ENCODE assay signal across 1 cellular context in the genomic region with DNA sequence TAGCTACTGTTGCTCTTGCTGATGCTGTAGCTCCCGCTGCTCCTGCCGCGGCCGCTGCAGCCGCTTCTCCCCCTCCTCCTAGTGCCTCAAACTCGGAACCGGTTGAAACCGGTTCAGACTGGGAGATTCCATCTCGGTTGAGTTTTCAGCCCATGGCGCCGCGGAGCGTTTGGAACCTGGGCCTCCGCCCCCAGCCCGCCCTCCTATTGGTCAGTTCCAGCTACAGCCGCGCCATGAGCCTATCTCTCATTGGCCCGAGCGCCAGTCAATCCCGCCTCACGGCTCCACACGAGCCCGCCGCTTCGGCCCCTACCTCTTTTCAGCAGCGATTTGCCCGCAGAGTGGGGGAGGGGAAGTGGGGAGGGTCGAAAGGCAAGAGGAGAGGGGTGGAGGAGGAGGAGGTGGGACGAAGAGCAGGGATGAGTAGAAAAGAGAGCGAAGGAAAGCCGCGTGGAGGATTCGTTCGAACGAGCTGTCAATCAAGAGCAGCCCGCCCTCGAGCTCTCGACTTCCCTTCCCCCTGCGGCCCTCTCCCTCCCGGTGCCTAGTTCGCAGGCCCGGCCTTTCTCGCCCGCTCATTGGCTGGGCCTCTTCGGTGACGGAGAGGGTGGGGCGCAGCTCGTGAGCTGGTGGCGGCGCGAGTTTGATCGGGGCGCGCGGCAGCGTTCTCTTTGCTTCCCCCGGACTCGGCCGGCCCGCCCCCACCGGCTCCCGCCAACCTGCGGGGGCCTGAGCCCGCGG.
TF ChIP-seq lines count a peak whose summit lies in the region.

A gene with protein sequence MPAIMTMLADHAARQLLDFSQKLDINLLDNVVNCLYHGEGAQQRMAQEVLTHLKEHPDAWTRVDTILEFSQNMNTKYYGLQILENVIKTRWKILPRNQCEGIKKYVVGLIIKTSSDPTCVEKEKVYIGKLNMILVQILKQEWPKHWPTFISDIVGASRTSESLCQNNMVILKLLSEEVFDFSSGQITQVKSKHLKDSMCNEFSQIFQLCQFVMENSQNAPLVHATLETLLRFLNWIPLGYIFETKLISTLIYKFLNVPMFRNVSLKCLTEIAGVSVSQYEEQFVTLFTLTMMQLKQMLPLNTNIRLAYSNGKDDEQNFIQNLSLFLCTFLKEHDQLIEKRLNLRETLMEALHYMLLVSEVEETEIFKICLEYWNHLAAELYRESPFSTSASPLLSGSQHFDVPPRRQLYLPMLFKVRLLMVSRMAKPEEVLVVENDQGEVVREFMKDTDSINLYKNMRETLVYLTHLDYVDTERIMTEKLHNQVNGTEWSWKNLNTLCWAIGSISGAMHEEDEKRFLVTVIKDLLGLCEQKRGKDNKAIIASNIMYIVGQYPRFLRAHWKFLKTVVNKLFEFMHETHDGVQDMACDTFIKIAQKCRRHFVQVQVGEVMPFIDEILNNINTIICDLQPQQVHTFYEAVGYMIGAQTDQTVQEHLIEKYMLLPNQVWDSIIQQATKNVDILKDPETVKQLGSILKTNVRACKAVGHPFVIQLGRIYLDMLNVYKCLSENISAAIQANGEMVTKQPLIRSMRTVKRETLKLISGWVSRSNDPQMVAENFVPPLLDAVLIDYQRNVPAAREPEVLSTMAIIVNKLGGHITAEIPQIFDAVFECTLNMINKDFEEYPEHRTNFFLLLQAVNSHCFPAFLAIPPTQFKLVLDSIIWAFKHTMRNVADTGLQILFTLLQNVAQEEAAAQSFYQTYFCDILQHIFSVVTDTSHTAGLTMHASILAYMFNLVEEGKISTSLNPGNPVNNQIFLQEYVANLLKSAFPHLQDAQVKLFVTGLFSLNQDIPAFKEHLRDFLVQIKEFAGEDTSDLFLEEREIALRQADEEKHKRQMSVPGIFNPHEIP (N-terminal part only) (minus strand): TSS at position 178 of the 741 bp plus-strand sequence. CDS start 4,459 bp downstream, outside the sequence.

TF ChIP-seq in HepG2, 621 proteins besides CTCF, POLR2A, EP300 and RAD21 (continued from another document and continues in another):
- TF ChIP-seq, protein P1, sequence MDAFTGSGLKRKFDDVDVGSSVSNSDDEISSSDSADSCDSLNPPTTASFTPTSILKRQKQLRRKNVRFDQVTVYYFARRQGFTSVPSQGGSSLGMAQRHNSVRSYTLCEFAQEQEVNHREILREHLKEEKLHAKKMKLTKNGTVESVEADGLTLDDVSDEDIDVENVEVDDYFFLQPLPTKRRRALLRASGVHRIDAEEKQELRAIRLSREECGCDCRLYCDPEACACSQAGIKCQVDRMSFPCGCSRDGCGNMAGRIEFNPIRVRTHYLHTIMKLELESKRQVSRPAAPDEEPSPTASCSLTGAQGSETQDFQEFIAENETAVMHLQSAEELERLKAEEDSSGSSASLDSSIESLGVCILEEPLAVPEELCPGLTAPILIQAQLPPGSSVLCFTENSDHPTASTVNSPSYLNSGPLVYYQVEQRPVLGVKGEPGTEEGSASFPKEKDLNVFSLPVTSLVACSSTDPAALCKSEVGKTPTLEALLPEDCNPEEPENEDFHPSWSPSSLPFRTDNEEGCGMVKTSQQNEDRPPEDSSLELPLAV (CRISPR knock-in tag; conservative IDR thresholded peaks at IDR 0.05; ENCODE audit: low read depth), result no peak
- TF ChIP-seq, protein P2, sequence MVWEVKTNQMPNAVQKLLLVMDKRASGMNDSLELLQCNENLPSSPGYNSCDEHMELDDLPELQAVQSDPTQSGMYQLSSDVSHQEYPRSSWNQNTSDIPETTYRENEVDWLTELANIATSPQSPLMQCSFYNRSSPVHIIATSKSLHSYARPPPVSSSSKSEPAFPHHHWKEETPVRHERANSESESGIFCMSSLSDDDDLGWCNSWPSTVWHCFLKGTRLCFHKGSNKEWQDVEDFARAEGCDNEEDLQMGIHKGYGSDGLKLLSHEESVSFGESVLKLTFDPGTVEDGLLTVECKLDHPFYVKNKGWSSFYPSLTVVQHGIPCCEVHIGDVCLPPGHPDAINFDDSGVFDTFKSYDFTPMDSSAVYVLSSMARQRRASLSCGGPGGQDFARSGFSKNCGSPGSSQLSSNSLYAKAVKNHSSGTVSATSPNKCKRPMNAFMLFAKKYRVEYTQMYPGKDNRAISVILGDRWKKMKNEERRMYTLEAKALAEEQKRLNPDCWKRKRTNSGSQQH (CRISPR knock-in tag; IDR thresholded peaks at IDR 0.05; ENCODE audit: low read depth), result peak; percentile 72; the same call in 1 of the 2 replicates
- TF ChIP-seq, protein P3, sequence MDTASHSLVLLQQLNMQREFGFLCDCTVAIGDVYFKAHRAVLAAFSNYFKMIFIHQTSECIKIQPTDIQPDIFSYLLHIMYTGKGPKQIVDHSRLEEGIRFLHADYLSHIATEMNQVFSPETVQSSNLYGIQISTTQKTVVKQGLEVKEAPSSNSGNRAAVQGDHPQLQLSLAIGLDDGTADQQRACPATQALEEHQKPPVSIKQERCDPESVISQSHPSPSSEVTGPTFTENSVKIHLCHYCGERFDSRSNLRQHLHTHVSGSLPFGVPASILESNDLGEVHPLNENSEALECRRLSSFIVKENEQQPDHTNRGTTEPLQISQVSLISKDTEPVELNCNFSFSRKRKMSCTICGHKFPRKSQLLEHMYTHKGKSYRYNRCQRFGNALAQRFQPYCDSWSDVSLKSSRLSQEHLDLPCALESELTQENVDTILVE (CRISPR knock-in tag; IDR thresholded peaks at IDR 0.05), result peak; percentile 70
- peak; percentile 79 for TF ChIP-seq KAT8 (CRISPR knock-in tag; IDR thresholded peaks at IDR 0.05)
- no peak for TF ChIP-seq MAFG (CRISPR knock-in tag; IDR thresholded peaks at IDR 0.05)
- peak; percentile 51 for TF ChIP-seq IRF2 (CRISPR knock-in tag; IDR thresholded peaks at IDR 0.05)
- TF ChIP-seq, protein P4, sequence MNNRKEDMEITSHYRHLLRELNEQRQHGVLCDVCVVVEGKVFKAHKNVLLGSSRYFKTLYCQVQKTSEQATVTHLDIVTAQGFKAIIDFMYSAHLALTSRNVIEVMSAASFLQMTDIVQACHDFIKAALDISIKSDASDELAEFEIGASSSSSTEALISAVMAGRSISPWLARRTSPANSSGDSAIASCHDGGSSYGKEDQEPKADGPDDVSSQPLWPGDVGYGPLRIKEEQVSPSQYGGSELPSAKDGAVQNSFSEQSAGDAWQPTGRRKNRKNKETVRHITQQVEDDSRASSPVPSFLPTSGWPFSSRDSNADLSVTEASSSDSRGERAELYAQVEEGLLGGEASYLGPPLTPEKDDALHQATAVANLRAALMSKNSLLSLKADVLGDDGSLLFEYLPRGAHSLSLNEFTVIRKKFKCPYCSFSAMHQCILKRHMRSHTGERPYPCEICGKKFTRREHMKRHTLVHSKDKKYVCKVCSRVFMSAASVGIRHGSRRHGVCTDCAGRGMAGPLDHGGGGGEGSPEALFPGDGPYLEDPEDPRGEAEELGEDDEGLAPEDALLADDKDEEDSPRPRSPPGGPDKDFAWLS (CRISPR knock-in tag; IDR thresholded peaks at IDR 0.05; ENCODE audit: borderline replicate concordance), result no peak
- 0 out of 4 replicates have a peak, but pooled peaks of 1 of the 2 experiments have one; percentile 38 for TF ChIP-seq KLF16 (CRISPR knock-in tag; IDR thresholded peaks at IDR 0.05)
- TF ChIP-seq, protein P5, sequence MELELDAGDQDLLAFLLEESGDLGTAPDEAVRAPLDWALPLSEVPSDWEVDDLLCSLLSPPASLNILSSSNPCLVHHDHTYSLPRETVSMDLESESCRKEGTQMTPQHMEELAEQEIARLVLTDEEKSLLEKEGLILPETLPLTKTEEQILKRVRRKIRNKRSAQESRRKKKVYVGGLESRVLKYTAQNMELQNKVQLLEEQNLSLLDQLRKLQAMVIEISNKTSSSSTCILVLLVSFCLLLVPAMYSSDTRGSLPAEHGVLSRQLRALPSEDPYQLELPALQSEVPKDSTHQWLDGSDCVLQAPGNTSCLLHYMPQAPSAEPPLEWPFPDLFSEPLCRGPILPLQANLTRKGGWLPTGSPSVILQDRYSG (CRISPR knock-in tag; IDR thresholded peaks at IDR 0.05), result 0 out of 2 replicates have a peak, but pooled peaks have one; percentile 73
- TF ChIP-seq, protein P6, sequence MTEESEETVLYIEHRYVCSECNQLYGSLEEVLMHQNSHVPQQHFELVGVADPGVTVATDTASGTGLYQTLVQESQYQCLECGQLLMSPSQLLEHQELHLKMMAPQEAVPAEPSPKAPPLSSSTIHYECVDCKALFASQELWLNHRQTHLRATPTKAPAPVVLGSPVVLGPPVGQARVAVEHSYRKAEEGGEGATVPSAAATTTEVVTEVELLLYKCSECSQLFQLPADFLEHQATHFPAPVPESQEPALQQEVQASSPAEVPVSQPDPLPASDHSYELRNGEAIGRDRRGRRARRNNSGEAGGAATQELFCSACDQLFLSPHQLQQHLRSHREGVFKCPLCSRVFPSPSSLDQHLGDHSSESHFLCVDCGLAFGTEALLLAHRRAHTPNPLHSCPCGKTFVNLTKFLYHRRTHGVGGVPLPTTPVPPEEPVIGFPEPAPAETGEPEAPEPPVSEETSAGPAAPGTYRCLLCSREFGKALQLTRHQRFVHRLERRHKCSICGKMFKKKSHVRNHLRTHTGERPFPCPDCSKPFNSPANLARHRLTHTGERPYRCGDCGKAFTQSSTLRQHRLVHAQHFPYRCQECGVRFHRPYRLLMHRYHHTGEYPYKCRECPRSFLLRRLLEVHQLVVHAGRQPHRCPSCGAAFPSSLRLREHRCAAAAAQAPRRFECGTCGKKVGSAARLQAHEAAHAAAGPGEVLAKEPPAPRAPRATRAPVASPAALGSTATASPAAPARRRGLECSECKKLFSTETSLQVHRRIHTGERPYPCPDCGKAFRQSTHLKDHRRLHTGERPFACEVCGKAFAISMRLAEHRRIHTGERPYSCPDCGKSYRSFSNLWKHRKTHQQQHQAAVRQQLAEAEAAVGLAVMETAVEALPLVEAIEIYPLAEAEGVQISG (CRISPR knock-in tag; IDR thresholded peaks at IDR 0.05), result peak; percentile 65
- TF ChIP-seq ARNT (IDR thresholded peaks at IDR 0.05), result no peak
- TF ChIP-seq, protein P7, sequence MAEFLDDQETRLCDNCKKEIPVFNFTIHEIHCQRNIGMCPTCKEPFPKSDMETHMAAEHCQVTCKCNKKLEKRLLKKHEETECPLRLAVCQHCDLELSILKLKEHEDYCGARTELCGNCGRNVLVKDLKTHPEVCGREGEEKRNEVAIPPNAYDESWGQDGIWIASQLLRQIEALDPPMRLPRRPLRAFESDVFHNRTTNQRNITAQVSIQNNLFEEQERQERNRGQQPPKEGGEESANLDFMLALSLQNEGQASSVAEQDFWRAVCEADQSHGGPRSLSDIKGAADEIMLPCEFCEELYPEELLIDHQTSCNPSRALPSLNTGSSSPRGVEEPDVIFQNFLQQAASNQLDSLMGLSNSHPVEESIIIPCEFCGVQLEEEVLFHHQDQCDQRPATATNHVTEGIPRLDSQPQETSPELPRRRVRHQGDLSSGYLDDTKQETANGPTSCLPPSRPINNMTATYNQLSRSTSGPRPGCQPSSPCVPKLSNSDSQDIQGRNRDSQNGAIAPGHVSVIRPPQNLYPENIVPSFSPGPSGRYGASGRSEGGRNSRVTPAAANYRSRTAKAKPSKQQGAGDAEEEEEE (CRISPR knock-in tag; IDR thresholded peaks at IDR 0.05; ENCODE audit: borderline replicate concordance), result peak; percentile 49; the same call in 1 of the 2 replicates
- TF ChIP-seq CHD4 (IDR thresholded peaks at IDR 0.05; ENCODE audit: borderline replicate concordance, low read length), result no peak
- TF ChIP-seq, protein P8, sequence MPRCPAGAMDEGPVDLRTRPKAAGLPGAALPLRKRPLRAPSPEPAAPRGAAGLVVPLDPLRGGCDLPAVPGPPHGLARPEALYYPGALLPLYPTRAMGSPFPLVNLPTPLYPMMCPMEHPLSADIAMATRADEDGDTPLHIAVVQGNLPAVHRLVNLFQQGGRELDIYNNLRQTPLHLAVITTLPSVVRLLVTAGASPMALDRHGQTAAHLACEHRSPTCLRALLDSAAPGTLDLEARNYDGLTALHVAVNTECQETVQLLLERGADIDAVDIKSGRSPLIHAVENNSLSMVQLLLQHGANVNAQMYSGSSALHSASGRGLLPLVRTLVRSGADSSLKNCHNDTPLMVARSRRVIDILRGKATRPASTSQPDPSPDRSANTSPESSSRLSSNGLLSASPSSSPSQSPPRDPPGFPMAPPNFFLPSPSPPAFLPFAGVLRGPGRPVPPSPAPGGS (CRISPR knock-in tag; IDR thresholded peaks at IDR 0.05), result no peak; the same call in none of the 2 replicates
- TF ChIP-seq RORA (CRISPR knock-in tag; IDR thresholded peaks at IDR 0.05), result no peak
- TF ChIP-seq, protein P9, sequence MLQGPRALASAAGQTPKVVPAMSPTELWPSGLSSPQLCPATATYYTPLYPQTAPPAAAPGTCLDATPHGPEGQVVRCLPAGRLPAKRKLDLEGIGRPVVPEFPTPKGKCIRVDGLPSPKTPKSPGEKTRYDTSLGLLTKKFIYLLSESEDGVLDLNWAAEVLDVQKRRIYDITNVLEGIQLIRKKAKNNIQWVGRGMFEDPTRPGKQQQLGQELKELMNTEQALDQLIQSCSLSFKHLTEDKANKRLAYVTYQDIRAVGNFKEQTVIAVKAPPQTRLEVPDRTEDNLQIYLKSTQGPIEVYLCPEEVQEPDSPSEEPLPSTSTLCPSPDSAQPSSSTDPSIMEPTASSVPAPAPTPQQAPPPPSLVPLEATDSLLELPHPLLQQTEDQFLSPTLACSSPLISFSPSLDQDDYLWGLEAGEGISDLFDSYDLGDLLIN (CRISPR knock-in tag; IDR thresholded peaks at IDR 0.05; ENCODE audit: borderline replicate concordance), result peak; percentile 80; the same call in 1 of the 2 replicates
- peak; percentile 79; the same call in 1 of the 2 replicates for TF ChIP-seq TP53 (CRISPR knock-in tag; conservative IDR thresholded peaks at IDR 0.05)
- TF ChIP-seq, protein P10, sequence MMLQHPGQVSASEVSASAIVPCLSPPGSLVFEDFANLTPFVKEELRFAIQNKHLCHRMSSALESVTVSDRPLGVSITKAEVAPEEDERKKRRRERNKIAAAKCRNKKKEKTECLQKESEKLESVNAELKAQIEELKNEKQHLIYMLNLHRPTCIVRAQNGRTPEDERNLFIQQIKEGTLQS (CRISPR knock-in tag; IDR thresholded peaks at IDR 0.05), result no peak
- peak; percentile 74; the same call in 1 of the 2 replicates for TF ChIP-seq ZSCAN20 (CRISPR knock-in tag; IDR thresholded peaks at IDR 0.05; ENCODE audit: borderline replicate concordance)
- peak; percentile 50; the same call in 1 of the 2 replicates for TF ChIP-seq NRL (CRISPR knock-in tag; IDR thresholded peaks at IDR 0.05; ENCODE audit: borderline replicate concordance)
- peak; percentile 43; the same call in 1 of the 2 replicates for TF ChIP-seq RXRB (CRISPR knock-in tag; IDR thresholded peaks at IDR 0.05; ENCODE audit: borderline replicate concordance)
- no peak for TF ChIP-seq ZBTB20 (CRISPR knock-in tag; IDR thresholded peaks at IDR 0.05; ENCODE audit: borderline replicate concordance, low read depth)
- TF ChIP-seq, protein P11, sequence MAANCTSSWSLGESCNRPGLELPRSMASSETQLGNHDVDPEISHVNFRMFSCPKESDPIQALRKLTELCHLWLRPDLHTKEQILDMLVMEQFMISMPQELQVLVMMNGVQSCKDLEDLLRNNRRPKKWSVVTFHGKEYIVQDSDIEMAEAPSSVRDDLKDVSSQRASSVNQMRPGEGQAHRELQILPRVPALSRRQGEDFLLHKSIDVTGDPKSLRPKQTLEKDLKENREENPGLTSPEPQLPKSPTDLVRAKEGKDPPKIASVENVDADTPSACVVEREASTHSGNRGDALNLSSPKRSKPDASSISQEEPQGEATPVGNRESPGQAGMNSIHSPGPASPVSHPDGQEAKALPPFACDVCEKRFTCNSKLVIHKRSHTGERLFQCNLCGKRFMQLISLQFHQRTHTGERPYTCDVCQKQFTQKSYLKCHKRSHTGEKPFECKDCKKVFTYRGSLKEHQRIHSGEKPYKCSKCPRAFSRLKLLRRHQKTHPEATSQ (CRISPR knock-in tag; IDR thresholded peaks at IDR 0.05; ENCODE audit: borderline replicate concordance), result 0 out of 2 replicates have a peak, but pooled peaks have one; percentile 52
- TF ChIP-seq MEIS1 (CRISPR knock-in tag; IDR thresholded peaks at IDR 0.05; ENCODE audit: borderline replicate concordance), result peak; percentile 81
- TF ChIP-seq, protein P12, sequence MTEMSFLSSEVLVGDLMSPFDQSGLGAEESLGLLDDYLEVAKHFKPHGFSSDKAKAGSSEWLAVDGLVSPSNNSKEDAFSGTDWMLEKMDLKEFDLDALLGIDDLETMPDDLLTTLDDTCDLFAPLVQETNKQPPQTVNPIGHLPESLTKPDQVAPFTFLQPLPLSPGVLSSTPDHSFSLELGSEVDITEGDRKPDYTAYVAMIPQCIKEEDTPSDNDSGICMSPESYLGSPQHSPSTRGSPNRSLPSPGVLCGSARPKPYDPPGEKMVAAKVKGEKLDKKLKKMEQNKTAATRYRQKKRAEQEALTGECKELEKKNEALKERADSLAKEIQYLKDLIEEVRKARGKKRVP (CRISPR knock-in tag; IDR thresholded peaks at IDR 0.05), result no peak
- TF ChIP-seq PHF20 (CRISPR knock-in tag; IDR thresholded peaks at IDR 0.05), result 0 out of 2 replicates have a peak, but pooled peaks have one; percentile 39
